Comparison of ENCODE assay signal across 25 cellular contexts in the genomic region with DNA sequence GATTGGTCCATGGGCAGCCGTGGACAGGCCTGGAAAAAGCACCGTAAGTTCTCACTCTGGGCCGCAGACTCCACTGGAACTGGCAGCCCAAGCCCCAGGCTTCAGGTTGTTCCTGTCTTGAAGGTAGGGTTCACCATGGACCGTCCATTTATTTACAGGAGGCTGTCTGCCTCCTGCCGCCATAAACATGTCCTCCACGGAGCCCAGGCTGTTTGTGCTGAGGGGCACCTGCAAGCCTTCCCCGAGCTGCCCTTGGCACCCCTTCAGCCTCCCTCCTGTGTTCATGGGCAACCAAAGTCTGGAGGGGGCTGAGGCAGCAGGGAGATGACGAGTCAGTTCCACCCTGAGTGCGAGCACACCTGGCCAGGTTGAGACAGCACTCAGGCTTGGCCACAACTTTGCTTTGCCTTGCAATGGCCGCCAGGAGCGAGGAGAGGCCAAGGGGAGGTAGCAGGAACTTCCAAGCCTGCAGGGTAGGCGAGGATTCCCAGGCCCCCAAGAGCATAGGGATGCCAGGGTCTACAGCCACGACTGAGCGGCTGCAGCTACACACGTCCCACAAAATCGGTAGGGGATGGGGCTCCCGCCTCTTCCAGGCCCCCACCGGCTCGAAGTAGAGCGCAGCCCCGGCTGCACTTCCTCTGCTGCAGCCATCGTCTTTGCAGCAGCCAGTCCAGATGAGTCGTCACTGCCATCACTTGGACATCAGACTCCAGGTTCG.
"Had no signal": no experiment of that assay in that cellular context is flagged by ENCODE, and none has a peak within 500 bp of the region (broad histone marks: within the 10 kb centered on the region; RNA-seq: fewer than 3 reads in every experiment).

No MANE protein-coding gene starts in this region.

- ATAC-seq: activated CD4-positive, alpha-beta T cell treated with anti-CD3 and anti-CD28 coated beads for 36 hours; esophagus mucosa had no signal

- H3K4me3 ChIP-seq: cardiac muscle cell, hepatocyte, left ventricle myocardium inferior, right lobe of liver, smooth muscle cell, thyroid gland, uterus had no signal

- H3K27me3 Mint-ChIP-seq: activated B cell treated with CpG ODN at 0.5 μM for 24 hours; activated CD4-positive, alpha-beta memory T cell treated with anti-CD3 and anti-CD28 coated beads for 36 hours; activated CD4-positive, alpha-beta T cell treated with anti-CD3 and anti-CD28 coated beads for 36 hours; activated naive CD8-positive, alpha-beta T cell treated with anti-CD3 and anti-CD28 coated beads, Interleukin-2, amount 10 ng/mL, durations not matched to agents 7 days and 5 days had no signal

- H3K4me1 ChIP-seq: left ventricle myocardium inferior, parathyroid adenoma, right lobe of liver, thyroid gland, uterus had no signal

- H3K9me3 ChIP-seq: right lobe of liver, thyroid gland, uterus had no signal

- H3K4me3 Mint-ChIP-seq: activated B cell treated with CpG ODN at 0.5 μM for 24 hours; activated CD4-positive, alpha-beta memory T cell treated with anti-CD3 and anti-CD28 coated beads for 36 hours; activated CD4-positive, alpha-beta T cell treated with anti-CD3 and anti-CD28 coated beads for 36 hours; activated naive CD4-positive, alpha-beta T cell treated with anti-CD3 and anti-CD28 coated beads for 36 hours; activated naive CD8-positive, alpha-beta T cell treated with anti-CD3 and anti-CD28 coated beads, Interleukin-2, amount 10 ng/mL, durations not matched to agents 7 days and 5 days; nephron had no signal

- H3K27me3 ChIP-seq: cardiac muscle cell, hepatocyte, right lobe of liver, thyroid gland, uterus had no signal

- DNase-seq: activated B cell treated with CpG ODN at 0.5 μM for 24 hours; activated CD4-positive, alpha-beta memory T cell treated with anti-CD3 and anti-CD28 coated beads for 36 hours; activated CD4-positive, alpha-beta T cell treated with anti-CD3 and anti-CD28 coated beads for 36 hours; activated effector memory CD4-positive, alpha-beta T cell treated with Interleukin-2 at 50 U/mL for 16 hours; activated naive CD4-positive, alpha-beta T cell treated with anti-CD3 and anti-CD28 coated beads for 36 hours; activated naive CD8-positive, alpha-beta T cell treated with anti-CD3 and anti-CD28 coated beads, Interleukin-2, amount 10 ng/mL, durations not matched to agents 7 days and 5 days; activated T-cell treated with anti-CD3 and anti-CD28 coated beads, Interleukin-2, amount 50 U/mL, for 48 hours; amygdala; effector memory CD4-positive, alpha-beta T cell; foreskin melanocyte; left ventricle myocardium inferior; stimulated activated CD4-positive, alpha-beta T cell treated with anti-CD3 and anti-CD28 coated beads, Interleukin-2, amount 100 ng/mL, for 48 hours; stimulated activated CD8-positive, alpha-beta memory T cell treated with anti-CD3 and anti-CD28 coated beads, Interleukin-4, amount 100 ng/mL, for 48 hours; stimulated activated naive CD4-positive, alpha-beta T cell treated with Interleukin-2 at 50 U/mL for 16 hours; substantia nigra; T1000; thyroid gland; uterus had no signal

- H3K4me1 Mint-ChIP-seq: activated B cell treated with CpG ODN at 0.5 μM for 24 hours; activated CD4-positive, alpha-beta T cell treated with anti-CD3 and anti-CD28 coated beads for 36 hours; activated naive CD8-positive, alpha-beta T cell treated with anti-CD3 and anti-CD28 coated beads, Interleukin-2, amount 10 ng/mL, durations not matched to agents 7 days and 5 days had no signal

- H3K27ac ChIP-seq: cardiac muscle cell, hepatocyte, left ventricle myocardium inferior, parathyroid adenoma, right lobe of liver, thyroid gland, uterus had no signal

- H3K27ac Mint-ChIP-seq: activated B cell treated with CpG ODN at 0.5 μM for 24 hours; activated CD4-positive, alpha-beta memory T cell treated with anti-CD3 and anti-CD28 coated beads for 36 hours; activated CD4-positive, alpha-beta T cell treated with anti-CD3 and anti-CD28 coated beads for 36 hours; activated naive CD4-positive, alpha-beta T cell treated with anti-CD3 and anti-CD28 coated beads for 36 hours; activated naive CD8-positive, alpha-beta T cell treated with anti-CD3 and anti-CD28 coated beads, Interleukin-2, amount 10 ng/mL, durations not matched to agents 7 days and 5 days; nephron had no signal

- H3K9me3 Mint-ChIP-seq: activated CD4-positive, alpha-beta memory T cell treated with anti-CD3 and anti-CD28 coated beads for 36 hours; activated naive CD4-positive, alpha-beta T cell treated with anti-CD3 and anti-CD28 coated beads for 36 hours; activated naive CD8-positive, alpha-beta T cell treated with anti-CD3 and anti-CD28 coated beads, Interleukin-2, amount 10 ng/mL, durations not matched to agents 7 days and 5 days; nephron had no signal

- H3K36me3 Mint-ChIP-seq: activated CD4-positive, alpha-beta memory T cell treated with anti-CD3 and anti-CD28 coated beads for 36 hours; activated naive CD8-positive, alpha-beta T cell treated with anti-CD3 and anti-CD28 coated beads, Interleukin-2, amount 10 ng/mL, durations not matched to agents 7 days and 5 days had no signal

- H3K36me3 ChIP-seq: cardiac muscle cell, left ventricle myocardium inferior, right lobe of liver, thyroid gland, uterus had no signal
